ENCODE assay signal across 8 cellular contexts in genomic region chr10:87612107-87612506, GRCh38.
"Had no signal": no experiment of that assay in that cellular context is flagged by ENCODE, and none has a peak within 500 bp of the region (broad histone marks: within the 10 kb centered on the region; RNA-seq: fewer than 3 reads in every experiment).

No MANE protein-coding gene starts in this region.

- H3K4me3 Mint-ChIP-seq: GM23338, H9 had no signal

- H3K27ac ChIP-seq: HL-60 had no signal

- H3K4me3 ChIP-seq: GM23338, K562 had no signal

- DNase-seq: H9, HCEC 1CT, IMR-90 had no signal

- H3K27ac Mint-ChIP-seq: GM23338, H9 had no signal

- ATAC-seq: GM23338, K562 had no signal

- FAIRE-seq: H1, H54, K562 had no signal
